In genomic region chr13:21119526-21119925, GRCh38 we compare ENCODE assay signal across 22 cellular contexts. TPM values are rescaled to one million over a fixed set of nuclear protein-coding genes. Genes with fewer than 3 reads are reported as not detected.
DNase-seq lines count a peak whose midpoint lies in the region; ATAC-seq, FAIRE-seq and TF ChIP-seq lines count a peak whose summit lies in the region.
"Had no signal": no experiment of that assay in that cellular context is flagged by ENCODE, and none has a peak within 500 bp of the region (broad histone marks: within the 10 kb centered on the region; RNA-seq: fewer than 3 reads in every experiment).

No MANE protein-coding gene starts in this region.

- POLR2A ChIA-PET in K562 (lab: Yijun Ruan, JAX), result no interaction called here

- H3K4me2 ChIP-seq in K562 (ENCODE audit: insufficient read depth, low read length), result no peak overlapping the region
- H3K4me2 ChIP-seq: GM23338 had no signal

- no peak overlapping the region for H3K4me3 Mint-ChIP-seq in activated CD4-positive, alpha-beta T cell treated with anti-CD3 and anti-CD28 coated beads, Interleukin-2, amount 10 ng/mL, durations not matched to agents 24 days and 14 days
- H3K4me3 Mint-ChIP-seq in natural killer cell, result no peak overlapping the region
- H3K4me3 Mint-ChIP-seq: CD4-positive, CD25-positive, alpha-beta regulatory T cell; CD8-positive, alpha-beta memory T cell; GM23338; IgD-negative memory B cell had no signal

- in situ Hi-C loops in K562 (cut with MboI), result no loop called here

- no peak overlapping the region for H3K27ac Mint-ChIP-seq in activated CD4-positive, alpha-beta T cell treated with anti-CD3 and anti-CD28 coated beads, Interleukin-2, amount 10 ng/mL, durations not matched to agents 24 days and 14 days
- H3K27ac Mint-ChIP-seq in natural killer cell, result no peak overlapping the region
- H3K27ac Mint-ChIP-seq: CD4-positive, CD25-positive, alpha-beta regulatory T cell; CD8-positive, alpha-beta memory T cell; GM23338; IgD-negative memory B cell had no signal

- TF ChIP-seq EP300 in K562 (IDR thresholded peaks at IDR 0.05; ENCODE audit: low read length), result no peak

- no peak overlapping the region for H2AFZ ChIP-seq in K562 (ENCODE audit: low read depth, low read length)
- H2AFZ ChIP-seq: GM23338 had no signal

- H3K9ac ChIP-seq in K562 (ENCODE audit: insufficient read depth in 1 of 2, low read depth in 2 of 2, low read length in 2 of 2), result no peak overlapping the region

- no peaks in the 10 kb centered on the region for H3K9me1 ChIP-seq in K562 (ENCODE audit: control insufficient read depth, insufficient read depth, low read length)

- H4K20me1 ChIP-seq in K562 (replicated peaks; ENCODE audit: control insufficient read depth, insufficient read depth, low read length), result no peaks in the 10 kb centered on the region

- H3K27ac ChIP-seq in K562 (ENCODE audit: extremely low read depth, low read depth, low read length), result no peak overlapping the region

- peak; percentile 98 for FAIRE-seq in G401.6 (lab: Jason Lieb, UNC)
- FAIRE-seq in K562 (lab: Jason Lieb, UNC), result no peak
- peak; percentile 96 for FAIRE-seq in frontal cortex (lab: Jason Lieb, UNC)
- FAIRE-seq: GM12892, GM18507, H54, HepG2 had no signal

- no peaks in the 10 kb centered on the region for H3K9me3 Mint-ChIP-seq in activated CD4-positive, alpha-beta T cell treated with anti-CD3 and anti-CD28 coated beads, Interleukin-2, amount 10 ng/mL, durations not matched to agents 24 days and 14 days
- H3K9me3 Mint-ChIP-seq in natural killer cell, result no peaks in the 10 kb centered on the region
- H3K9me3 Mint-ChIP-seq: CD8-positive, alpha-beta memory T cell had no signal

- no peaks in the 10 kb centered on the region for H3K36me3 Mint-ChIP-seq in activated CD4-positive, alpha-beta T cell treated with anti-CD3 and anti-CD28 coated beads, Interleukin-2, amount 10 ng/mL, durations not matched to agents 24 days and 14 days (ENCODE audit: low read depth)
- H3K36me3 Mint-ChIP-seq in natural killer cell, result no peaks in the 10 kb centered on the region
- H3K36me3 Mint-ChIP-seq: CD4-positive, CD25-positive, alpha-beta regulatory T cell; CD8-positive, alpha-beta memory T cell; IgD-negative memory B cell had no signal

- no peak overlapping the region for H3K4me3 ChIP-seq in K562
- H3K4me3 ChIP-seq: GM23338 had no signal

- TF ChIP-seq CTCF in K562 (IDR thresholded peaks at IDR 0.05 in 2 of 3, conservative IDR thresholded peaks at IDR 0.05 in 1 of 3; ENCODE audit: insufficient read depth in 2 of 3, low read depth in 1 of 3, low read length in 3 of 3) (no peak), natural killer cell (IDR thresholded peaks at IDR 0.05) (no peak)

- H3K4me1 ChIP-seq in K562 (replicated peaks in 1 of 2; ENCODE audit: control insufficient read depth in 2 of 2, insufficient read depth in 2 of 2, low read length in 2 of 2), result no peaks in the 10 kb centered on the region; a peak in 1 of 5 replicates
- H3K4me1 ChIP-seq: BE2C had no signal

- no peaks in the 10 kb centered on the region for H3K27me3 Mint-ChIP-seq in activated CD4-positive, alpha-beta T cell treated with anti-CD3 and anti-CD28 coated beads, Interleukin-2, amount 10 ng/mL, durations not matched to agents 24 days and 14 days
- no peaks in the 10 kb centered on the region for H3K27me3 Mint-ChIP-seq in natural killer cell (ENCODE audit: low read depth in 2 of 2)
- H3K27me3 Mint-ChIP-seq: IgD-negative memory B cell had no signal

- 9% methylated on average over 1 of the region's 2 CpGs for WGBS in K562 (ENCODE audit: insufficient coverage, low coverage, missing lambda C conversion rate)

- intact Hi-C loops in K562 (cut with micrococcal nuclease), result no loop called here
- intact Hi-C loops in activated CD4-positive, alpha-beta T cell treated with anti-CD3 and anti-CD28 coated beads, Interleukin-2, amount 10 ng/mL, durations not matched to agents 24 days and 14 days (cut with micrococcal nuclease), result no loop called here
- intact Hi-C loops in natural killer cell (cut with micrococcal nuclease), result no loop called here

- no peaks in the 10 kb centered on the region for H3K36me3 ChIP-seq in K562 (ENCODE audit: control insufficient read depth, insufficient read depth, low read length)
- H3K36me3 ChIP-seq: BE2C had no signal

- no TSS peak for BruUV-seq in K562 (replicated peaks; lab: Mats Ljungman, UMichigan)

- TF ChIP-seq RAD21 in K562 (CRISPR knock-in tag; conservative IDR thresholded peaks at IDR 0.05 in 1 of 2, IDR thresholded peaks at IDR 0.05 in 1 of 2), result no peak

- TF ChIP-seq POLR2A in K562 (conservative IDR thresholded peaks at IDR 0.05), result no peak

- no peaks in the 10 kb centered on the region for H3K79me2 ChIP-seq in K562 (ENCODE audit: control insufficient read depth, insufficient read depth, low read length)

- ATAC-seq in K562 (no peak), HG02973 (IDR thresholded peaks at IDR 0.05; ENCODE audit: unreplicated experiment) (no peak), natural killer cell (no peak)
- ATAC-seq: GM23338, HepG2 had no signal

- DNase-seq in K562 (ENCODE audit: extremely low read depth in 1 of 4, low spot score in 3 of 4), result no peak
- DNase-seq in frontal cortex (ENCODE audit: low spot score in 2 of 2), result no peak
- DNase-seq in AG08396 (ENCODE audit: low spot score), result no peak
- DNase-seq in activated CD4-positive, alpha-beta T cell treated with anti-CD3 and anti-CD28 coated beads, Interleukin-2, amount 10 ng/mL, durations not matched to agents 24 days and 14 days, result no peak
- no peak for DNase-seq in natural killer cell
- DNase-seq: 8988T; BE2C; C1 segment of cervical spinal cord; CD4-positive, CD25-positive, alpha-beta regulatory T cell; CD8-positive, alpha-beta memory T cell; COR-L47; DMS 273 treated with DMSO at 0.1 percent for 48 hours; GDM1; HCEC 1CT had no signal

- no peaks in the 10 kb centered on the region for H3K27me3 ChIP-seq in K562 (ENCODE audit: control insufficient read depth in 2 of 2, insufficient read depth in 2 of 2, low read length in 2 of 2)
- H3K27me3 ChIP-seq: BE2C had no signal

- H3K4me1 Mint-ChIP-seq in activated CD4-positive, alpha-beta T cell treated with anti-CD3 and anti-CD28 coated beads, Interleukin-2, amount 10 ng/mL, durations not matched to agents 24 days and 14 days, result no peaks in the 10 kb centered on the region
- H3K4me1 Mint-ChIP-seq in natural killer cell, result no peaks in the 10 kb centered on the region
- H3K4me1 Mint-ChIP-seq: CD4-positive, CD25-positive, alpha-beta regulatory T cell; CD8-positive, alpha-beta memory T cell; IgD-negative memory B cell had no signal

- CTCF ChIA-PET in K562 (lab: Yijun Ruan, JAX; ENCODE audit: low intra/inter-chr PET ratio), result no interaction called here

- H3K9me3 ChIP-seq in K562 (replicated peaks; ENCODE audit: control insufficient read depth, insufficient read depth, low read depth, low read length), result no peaks in the 10 kb centered on the region
- H3K9me3 ChIP-seq: BE2C had no signal

RNA-seq across cellular contexts. Expression of gene SAP18, which starts 20.4 kb away (rescaled TPM):
- total RNA-seq in K562 (2011; cell fraction: chromatin; rRNA removed; ENCODE audit: low replicate concordance), result 16.1 and 36.2 TPM in 2 replicates
- 10.8 and 15.3 TPM in 2 replicates for total RNA-seq in K562 (2011; cell fraction: nucleolus; rRNA removed)
- total RNA-seq in K562 (2011; cell fraction: nucleoplasm; rRNA removed), result 28.9 and 42.6 TPM in 2 replicates
- total RNA-seq in K562 (2014; rRNA removed), result 26.2 and 38.0 TPM in 2 replicates
- 82.9 and 107 TPM in 2 replicates for total RNA-seq in K562 (2014; rRNA removed; fragmentation: Illumina TruSeq; extraction: Trizol)
- total RNA-seq in K562 (2015; rRNA removed; fragmentation: Illumina TruSeq; extraction: Trizol), result 57.2 and 58.6 TPM in 2 replicates
- 179 and 180 TPM in 2 replicates for total RNA-seq in K562 (2021)
- polyA plus RNA-seq in K562 (2011; rRNA removed), result 74.1 and 98.6 TPM in 2 replicates
- 16.2 and 25.3 TPM in 2 replicates for polyA plus RNA-seq in K562 (2011; cell fraction: cytosol; rRNA removed)
- polyA plus RNA-seq in K562 (2011; cell fraction: nucleus; rRNA removed), result 10.0 and 19.6 TPM in 2 replicates
- polyA plus RNA-seq in K562 (2012), result 88.6 and 104 TPM in 2 replicates
- 39.6 and 50.3 TPM in 2 replicates for polyA plus RNA-seq in K562 (2014; fragmentation: Illumina TruSeq; extraction: Trizol)
- 100 to 1,000 TPM; 311 to 363 TPM for polyA plus RNA-seq in K562 (2014; fragmentation: Nextera tagmentation; extraction: Ambion mirVana)
- 56.1 and 66.1 TPM in 2 replicates for polyA plus RNA-seq in K562 (2014; rRNA removed)
- polyA minus RNA-seq in K562 (2011; rRNA and poly(A)+ RNA removed), result 20.8 and 22.9 TPM in 2 replicates
- 7.7 and 8.0 TPM in 2 replicates for polyA minus RNA-seq in K562 (2011; cell fraction: cytosol; rRNA and poly(A)+ RNA removed)
- 13.1 and 28.0 TPM in 2 replicates for polyA minus RNA-seq in K562 (2011; cell fraction: nucleus; rRNA and poly(A)+ RNA removed)
- 46.1 TPM for total RNA-seq in frontal cortex
- total RNA-seq in activated CD4-positive, alpha-beta T cell treated with anti-CD3 and anti-CD28 coated beads, Interleukin-2, amount 10 ng/mL, durations not matched to agents 24 days and 14 days, result 253 and 254 TPM in 2 replicates
- 100 to 1,000 TPM; 195 to 228 (median 225) TPM for total RNA-seq in natural killer cell

RNA-seq across cellular contexts. Expression of gene SKA3, which starts 56.8 kb away (rescaled TPM):
- total RNA-seq in K562 (2011; cell fraction: chromatin; rRNA removed; ENCODE audit: low replicate concordance), result 7.3 and 28.3 TPM in 2 replicates
- total RNA-seq in K562 (2011; cell fraction: nucleolus; rRNA removed), result 5.5 and 5.8 TPM in 2 replicates
- total RNA-seq in K562 (2011; cell fraction: nucleoplasm; rRNA removed), result 10.3 and 15.0 TPM in 2 replicates
- total RNA-seq in K562 (2014; rRNA removed) (17.0 and 23.9 TPM in 2 replicates), K562 (2014; rRNA removed; fragmentation: Illumina TruSeq; extraction: Trizol) (29.9 and 30.7 TPM in 2 replicates), K562 (2015; rRNA removed; fragmentation: Illumina TruSeq; extraction: Trizol) (31.0 and 33.3 TPM in 2 replicates), K562 (2021) (29.5 and 35.9 TPM in 2 replicates), frontal cortex (16.3 TPM), natural killer cell (1 to 10 TPM; 1.3 to 3.2 (median 1.4) TPM)
- polyA plus RNA-seq in K562 (2011; rRNA removed) (30.5 and 38.5 TPM in 2 replicates), K562 (2014; fragmentation: Illumina TruSeq; extraction: Trizol) (42.0 and 53.3 TPM in 2 replicates), K562 (2014; fragmentation: Nextera tagmentation; extraction: Ambion mirVana) (10 to 100 TPM; 17.7 to 25.8 TPM), K562 (2014; rRNA removed) (30.8 and 32.3 TPM in 2 replicates)
- 10.3 and 15.6 TPM in 2 replicates for polyA plus RNA-seq in K562 (2011; cell fraction: cytosol; rRNA removed)
- 11.7 and 15.1 TPM in 2 replicates for polyA plus RNA-seq in K562 (2011; cell fraction: nucleus; rRNA removed)
- 16.2 and 22.4 TPM in 2 replicates for polyA plus RNA-seq in K562 (2012)
- 27.3 and 29.1 TPM in 2 replicates for polyA minus RNA-seq in K562 (2011; rRNA and poly(A)+ RNA removed)
- polyA minus RNA-seq in K562 (2011; cell fraction: cytosol; rRNA and poly(A)+ RNA removed), result 17.6 and 26.9 TPM in 2 replicates
- polyA minus RNA-seq in K562 (2011; cell fraction: nucleus; rRNA and poly(A)+ RNA removed), result 6.6 and 10.2 TPM in 2 replicates
- 35.6 and 39.6 TPM in 2 replicates for total RNA-seq in activated CD4-positive, alpha-beta T cell treated with anti-CD3 and anti-CD28 coated beads, Interleukin-2, amount 10 ng/mL, durations not matched to agents 24 days and 14 days
- polyA plus RNA-seq: CD8-positive, alpha-beta memory T cell had no signal

RNA-seq across cellular contexts. Expression of gene MRPL57, which starts 56.9 kb away (rescaled TPM):
- total RNA-seq in K562 (2011; cell fraction: chromatin; rRNA removed; ENCODE audit: low replicate concordance), result 5.1 and 5.5 TPM in 2 replicates
- total RNA-seq in K562 (2011; cell fraction: nucleolus; rRNA removed), result 7.1 and 10.3 TPM in 2 replicates
- 8.3 and 9.7 TPM in 2 replicates for total RNA-seq in K562 (2011; cell fraction: nucleoplasm; rRNA removed)
- total RNA-seq in K562 (2014; rRNA removed) (40.4 and 61.8 TPM in 2 replicates), K562 (2014; rRNA removed; fragmentation: Illumina TruSeq; extraction: Trizol) (10.0 and 10.3 TPM in 2 replicates), K562 (2015; rRNA removed; fragmentation: Illumina TruSeq; extraction: Trizol) (15.3 and 15.7 TPM in 2 replicates), K562 (2021) (18.0 and 18.9 TPM in 2 replicates), frontal cortex (19.2 TPM), natural killer cell (1 to 10 TPM; 7.8 to 9.9 (median 8.3) TPM)
- polyA plus RNA-seq in K562 (2011; rRNA removed) (12.6 and 15.9 TPM in 2 replicates), K562 (2014; fragmentation: Illumina TruSeq; extraction: Trizol) (8.3 and 11.4 TPM in 2 replicates), K562 (2014; fragmentation: Nextera tagmentation; extraction: Ambion mirVana) (10 to 100 TPM in 1 of 2 experiments, 1 to 10 TPM in 1; 6.5 to 12.5 TPM), K562 (2014; rRNA removed) (25.3 and 29.5 TPM in 2 replicates)
- polyA plus RNA-seq in K562 (2011; cell fraction: cytosol; rRNA removed), result 10.0 and 17.4 TPM in 2 replicates
- 8.9 and 12.1 TPM in 2 replicates for polyA plus RNA-seq in K562 (2011; cell fraction: nucleus; rRNA removed)
- 15.1 and 16.9 TPM in 2 replicates for polyA plus RNA-seq in K562 (2012)
- polyA minus RNA-seq in K562 (2011; rRNA and poly(A)+ RNA removed), result 3.2 and 4.3 TPM in 2 replicates
- 3.8 and 5.4 TPM in 2 replicates for polyA minus RNA-seq in K562 (2011; cell fraction: cytosol; rRNA and poly(A)+ RNA removed)
- 3.5 and 3.8 TPM in 2 replicates for polyA minus RNA-seq in K562 (2011; cell fraction: nucleus; rRNA and poly(A)+ RNA removed)
- 32.7 and 33.0 TPM in 2 replicates for total RNA-seq in activated CD4-positive, alpha-beta T cell treated with anti-CD3 and anti-CD28 coated beads, Interleukin-2, amount 10 ng/mL, durations not matched to agents 24 days and 14 days

RNA-seq across cellular contexts. Expression of gene LATS2, which starts 58.1 kb away (rescaled TPM):
- total RNA-seq in K562 (2011; cell fraction: chromatin; rRNA removed; ENCODE audit: low replicate concordance), result 1.3 and 1.5 TPM in 2 replicates
- 1.1 and 1.3 TPM in 2 replicates for total RNA-seq in K562 (2011; cell fraction: nucleolus; rRNA removed)
- 0.69 and 0.95 TPM in 2 replicates for total RNA-seq in K562 (2011; cell fraction: nucleoplasm; rRNA removed)
- 0.77 and 0.94 TPM in 2 replicates for total RNA-seq in K562 (2014; rRNA removed)
- total RNA-seq in K562 (2014; rRNA removed; fragmentation: Illumina TruSeq; extraction: Trizol), result 0.76 and 0.96 TPM in 2 replicates
- total RNA-seq in K562 (2015; rRNA removed; fragmentation: Illumina TruSeq; extraction: Trizol), result 0.64 and 0.76 TPM in 2 replicates
- total RNA-seq in K562 (2021), result 2.4 and 3.7 TPM in 2 replicates
- 0.42 and 0.72 TPM in 2 replicates for polyA plus RNA-seq in K562 (2011; rRNA removed)
- 1.1 and 2.0 TPM in 2 replicates for polyA plus RNA-seq in K562 (2011; cell fraction: cytosol; rRNA removed)
- polyA plus RNA-seq in K562 (2011; cell fraction: nucleus; rRNA removed), result 0.65 and 1.1 TPM in 2 replicates
- polyA plus RNA-seq in K562 (2012), result 0.99 and 1.3 TPM in 2 replicates
- polyA plus RNA-seq in K562 (2014; fragmentation: Illumina TruSeq; extraction: Trizol), result 0.88 and 1.1 TPM in 2 replicates
- polyA plus RNA-seq in K562 (2014; fragmentation: Nextera tagmentation; extraction: Ambion mirVana), result under 1 TPM; 0.18 to 0.21 TPM
- 0.63 and 1.2 TPM in 2 replicates for polyA plus RNA-seq in K562 (2014; rRNA removed)
- polyA minus RNA-seq in K562 (2011; rRNA and poly(A)+ RNA removed), result 1.2 and 1.5 TPM in 2 replicates
- 1.1 and 1.2 TPM in 2 replicates for polyA minus RNA-seq in K562 (2011; cell fraction: cytosol; rRNA and poly(A)+ RNA removed)
- 0.81 and 1.9 TPM in 2 replicates for polyA minus RNA-seq in K562 (2011; cell fraction: nucleus; rRNA and poly(A)+ RNA removed)
- total RNA-seq in frontal cortex, result 1.2 TPM
- 1.7 and 2.2 TPM in 2 replicates for total RNA-seq in activated CD4-positive, alpha-beta T cell treated with anti-CD3 and anti-CD28 coated beads, Interleukin-2, amount 10 ng/mL, durations not matched to agents 24 days and 14 days
- total RNA-seq in natural killer cell, result 10 to 100 TPM; 28.8 to 34.8 (median 29.0) TPM
- polyA plus RNA-seq: CD4-positive, CD25-positive, alpha-beta regulatory T cell had no signal
